1 cellular context compared by ENCODE assay signal in the genomic region with DNA sequence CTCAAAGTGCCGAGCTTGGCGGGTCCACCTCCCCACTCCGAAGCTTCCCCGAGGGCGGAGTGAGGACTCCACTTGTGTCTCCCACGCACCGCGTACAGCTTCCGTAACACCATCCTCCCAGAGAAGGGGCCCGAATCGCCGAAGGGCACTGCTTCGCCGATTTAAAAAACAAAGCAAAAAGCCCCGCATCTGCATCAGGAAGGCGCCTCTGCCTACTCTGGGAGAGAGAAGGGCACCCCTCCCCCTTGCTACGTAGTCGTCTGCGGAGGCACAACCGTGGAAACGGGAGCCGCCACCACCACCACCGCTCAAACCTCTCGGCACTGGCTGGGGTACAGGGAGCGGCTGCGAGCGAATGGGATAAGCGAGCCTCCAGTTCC.
TF ChIP-seq lines count a peak whose summit lies in the region.

No MANE protein-coding gene starts in this region.

TF ChIP-seq in GM12878, 131 proteins besides CTCF, POLR2A, EP300 and RAD21 (continued from another document):
- TF ChIP-seq, protein P1, sequence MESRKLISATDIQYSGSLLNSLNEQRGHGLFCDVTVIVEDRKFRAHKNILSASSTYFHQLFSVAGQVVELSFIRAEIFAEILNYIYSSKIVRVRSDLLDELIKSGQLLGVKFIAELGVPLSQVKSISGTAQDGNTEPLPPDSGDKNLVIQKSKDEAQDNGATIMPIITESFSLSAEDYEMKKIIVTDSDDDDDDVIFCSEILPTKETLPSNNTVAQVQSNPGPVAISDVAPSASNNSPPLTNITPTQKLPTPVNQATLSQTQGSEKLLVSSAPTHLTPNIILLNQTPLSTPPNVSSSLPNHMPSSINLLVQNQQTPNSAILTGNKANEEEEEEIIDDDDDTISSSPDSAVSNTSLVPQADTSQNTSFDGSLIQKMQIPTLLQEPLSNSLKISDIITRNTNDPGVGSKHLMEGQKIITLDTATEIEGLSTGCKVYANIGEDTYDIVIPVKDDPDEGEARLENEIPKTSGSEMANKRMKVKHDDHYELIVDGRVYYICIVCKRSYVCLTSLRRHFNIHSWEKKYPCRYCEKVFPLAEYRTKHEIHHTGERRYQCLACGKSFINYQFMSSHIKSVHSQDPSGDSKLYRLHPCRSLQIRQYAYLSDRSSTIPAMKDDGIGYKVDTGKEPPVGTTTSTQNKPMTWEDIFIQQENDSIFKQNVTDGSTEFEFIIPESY (IDR thresholded peaks at IDR 0.05), result no peak
TF ChIP-seq in GM12878: peak in this region for 3.
